3 cellular contexts compared by ENCODE assay signal in genomic region chr10:121213436-121213835, GRCh38.
TF ChIP-seq lines count a peak whose summit lies in the region.

No MANE protein-coding gene starts in this region.

TF ChIP-seq in HepG2, 621 proteins besides CTCF, POLR2A, EP300 and RAD21:
- no peak for TF ChIP-seq ATF5 (CRISPR knock-in tag; IDR thresholded peaks at IDR 0.05; ENCODE audit: low read depth)
- TF ChIP-seq RFXANK (CRISPR knock-in tag; IDR thresholded peaks at IDR 0.05) = no peak
- TF ChIP-seq MAFK (conservative IDR thresholded peaks at IDR 0.05 in 1 of 2, IDR thresholded peaks at IDR 0.05 in 1 of 2; ENCODE audit: low read length in 2 of 2) = peak; percentile 95 to 97
- TF ChIP-seq MAFF (IDR thresholded peaks at IDR 0.05; ENCODE audit: low read depth, low read length) = peak; percentile 96

TF ChIP-seq in IMR-90, 13 proteins besides CTCF, POLR2A, EP300 and RAD21:
- TF ChIP-seq MAFK (IDR thresholded peaks at IDR 0.05; ENCODE audit: low read depth, low read length) (peak; percentile 94), CEBPB (IDR thresholded peaks at IDR 0.05; ENCODE audit: low read depth, low read length) (no peak)

TF ChIP-seq in H1, 55 proteins besides CTCF, POLR2A, EP300 and RAD21:
- TF ChIP-seq MAFK (IDR thresholded peaks at IDR 0.05; ENCODE audit: low read depth, low read length) (peak; percentile 81; the same call in 1 of the 2 replicates), SP1 (IDR thresholded peaks at IDR 0.05; ENCODE audit: low read depth, low read length) (no peak)
